34 cellular contexts compared by ENCODE assay signal in genomic region chr7:96561892-96562291, GRCh38.
"Had no signal": no experiment of that assay in that cellular context is flagged by ENCODE, and none has a peak within 500 bp of the region (broad histone marks: within the 10 kb centered on the region; RNA-seq: fewer than 3 reads in every experiment).

No MANE protein-coding gene starts in this region.

- H3K27ac ChIP-seq: KMS-11 had no signal

- H3K36me3 ChIP-seq: MG63 had no signal

- H3K27me3 ChIP-seq: MG63 had no signal

- H3K9ac ChIP-seq: KMS-11 had no signal

- H3K9me3 ChIP-seq: MG63 had no signal

- DNase-seq: Karpas-422, Kasumi-1, MG63, MM.1S, MV-4-11, NCI-H1048, NCI-H1092, NCI-H1092 treated with DMSO at 0.1 percent for 48 hours, NCI-H1105, NCI-H1105 treated with DMSO at 0.1 percent for 48 hours, NCI-H1417, NCI-H1417 treated with DMSO at 0.1 percent for 48 hours, NCI-H1436, NCI-H1436 treated with DMSO at 0.1 percent for 48 hours, NCI-H146, NCI-H1694, NCI-H1694 treated with DMSO at 0.1 percent for 48 hours, NCI-H187, NCI-H187 treated with DMSO at 0.1 percent for 48 hours, NCI-H1930, NCI-H2029, NCI-H2029 treated with DMSO at 0.1 percent for 48 hours, NCI-H2081, NCI-H2081 treated with DMSO at 0.1 percent for 48 hours, NCI-H2107, NCI-H2171, NCI-H2171 treated with DMSO at 0.1 percent for 48 hours, NCI-H2227 treated with DMSO at 0.1 percent for 48 hours, NCI-H226, NCI-H345, NCI-H446, NCI-H446 treated with DMSO at 0.1 percent for 48 hours, NCI-H510A had no signal

- H3K4me3 ChIP-seq: MG63 had no signal

- H3K4me2 ChIP-seq: KMS-11 had no signal
